In genomic region chr15:67228286-67228685, GRCh38 we compare ENCODE assay signal across 19 cellular contexts.
"Had no signal": no experiment of that assay in that cellular context is flagged by ENCODE, and none has a peak within 500 bp of the region (broad histone marks: within the 10 kb centered on the region; RNA-seq: fewer than 3 reads in every experiment).

No MANE protein-coding gene starts in this region.

- ATAC-seq: right cardiac atrium; stimulated activated naive CD8-positive, alpha-beta T cell treated with anti-CD3 and anti-CD28 coated beads, Interleukin-15, Interleukin-2, amounts not matched to agents 100 U/mL and 50 U/mL, for 24 hours; WTC11 had no signal

- H3K9me3 Mint-ChIP-seq: activated naive CD4-positive, alpha-beta T cell treated with anti-CD3 and anti-CD28 coated beads, Interleukin-2, amount 10 ng/mL, durations not matched to agents 7 days and 5 days; activated T-helper 2 cell treated with anti-CD3 and anti-CD28 coated beads, Interferon-gamma antibody, Interleukin-2, Interleukin-4, amounts not matched to agents 10 μg/mL and 5 μg/mL and 100 μg/mL, durations not matched to agents 14 hours and 24 hours and 36 hours; neural crest cell; WTC11 had no signal

- H3K9me3 ChIP-seq: adrenal gland, prostate gland had no signal

- H3K27ac Mint-ChIP-seq: activated naive CD4-positive, alpha-beta T cell treated with anti-CD3 and anti-CD28 coated beads, Interleukin-2, amount 10 ng/mL, durations not matched to agents 7 days and 5 days; activated T-helper 2 cell treated with anti-CD3 and anti-CD28 coated beads, Interferon-gamma antibody, Interleukin-2, Interleukin-4, amounts not matched to agents 10 μg/mL and 5 μg/mL and 100 μg/mL, durations not matched to agents 14 hours and 24 hours and 36 hours; WTC11 had no signal

- H3K27me3 Mint-ChIP-seq: activated naive CD4-positive, alpha-beta T cell treated with anti-CD3 and anti-CD28 coated beads, Interleukin-2, amount 10 ng/mL, durations not matched to agents 7 days and 5 days had no signal

- H3K4me3 Mint-ChIP-seq: activated naive CD4-positive, alpha-beta T cell treated with anti-CD3 and anti-CD28 coated beads, Interleukin-2, amount 10 ng/mL, durations not matched to agents 7 days and 5 days; neural crest cell; WTC11 had no signal

- H3K4me1 ChIP-seq: adrenal gland, prostate gland had no signal

- H3K27ac ChIP-seq: adrenal gland, epithelial cell of prostate, prostate gland had no signal

- DNase-seq: activated CD4-positive, alpha-beta T cell treated with anti-CD3 and anti-CD28 coated beads for 4 hours; activated naive CD4-positive, alpha-beta T cell treated with anti-CD3 and anti-CD28 coated beads, Interleukin-2, amount 10 ng/mL, durations not matched to agents 7 days and 5 days; adrenal gland; foreskin melanocyte; head of caudate nucleus; islet precursor cell; midbrain; right cardiac atrium; small intestine; stimulated activated CD4-positive, alpha-beta T cell treated with anti-CD3 and anti-CD28 coated beads, Interleukin-4, amount 100 ng/mL, for 4 hours; stimulated activated naive CD8-positive, alpha-beta T cell treated with anti-CD3 and anti-CD28 coated beads, Interleukin-15, Interleukin-2, amounts not matched to agents 100 U/mL and 50 U/mL, for 24 hours; T-helper 1 cell; trophoblast cell had no signal

- H3K4me3 ChIP-seq: adrenal gland, lung, prostate gland had no signal

- H3K27me3 ChIP-seq: adrenal gland had no signal

- H3K4me1 Mint-ChIP-seq: neural crest cell, WTC11 had no signal

- H3K36me3 ChIP-seq: prostate gland had no signal
